8 cellular contexts compared by ENCODE assay signal in the genomic region with DNA sequence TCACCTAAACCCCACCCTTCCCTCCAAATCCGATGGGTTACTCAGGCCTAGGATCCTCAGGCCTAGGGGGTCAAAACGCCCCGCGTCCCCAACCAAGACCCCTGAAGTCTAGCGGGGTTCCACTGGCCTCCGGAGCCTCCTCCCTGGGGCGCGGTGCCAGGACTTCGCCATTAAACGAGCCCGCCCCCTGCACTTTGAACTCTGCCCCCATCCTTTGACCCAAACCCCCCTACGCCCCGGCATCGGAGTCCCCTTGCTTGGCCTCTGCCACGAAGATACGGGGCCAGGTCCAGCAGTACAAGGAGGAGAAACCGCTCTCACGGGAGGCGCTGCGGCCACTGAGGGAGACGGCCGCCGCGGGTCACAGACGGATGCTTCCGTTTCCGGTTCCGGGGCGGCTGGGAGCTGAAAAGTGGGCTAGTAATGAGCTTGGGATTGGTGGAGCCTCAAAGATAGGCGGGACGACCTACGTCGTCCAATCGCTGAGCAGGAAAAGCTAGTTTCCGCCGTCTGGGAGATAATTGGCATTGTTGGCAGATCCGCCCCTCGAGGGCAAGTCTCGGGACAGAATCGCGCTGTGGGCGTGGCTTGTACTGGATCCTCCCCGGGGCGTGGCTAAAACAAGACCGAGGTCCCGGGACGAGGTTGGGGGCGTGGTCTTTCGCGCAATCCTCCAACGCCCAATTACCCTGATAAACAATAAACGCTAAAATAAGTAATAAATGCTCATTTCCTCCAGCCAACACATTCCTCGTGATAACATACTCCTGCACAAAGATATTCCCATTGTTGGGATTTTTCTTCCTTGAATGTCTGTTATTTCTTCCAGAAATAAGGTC. TPM values are rescaled to one million over a fixed set of nuclear protein-coding genes. Genes with fewer than 3 reads are reported as not detected.
A peak's percentile ranks its signal among the peaks of the same experiment; 100 is the strongest.
DNase-seq lines count a peak whose midpoint lies in the region; ATAC-seq and TF ChIP-seq lines count a peak whose summit lies in the region.

No MANE protein-coding gene starts in this region.

- no peaks in the 10 kb centered on the region for H3K27me3 ChIP-seq in ascending aorta
- no peaks in the 10 kb centered on the region for H3K27me3 ChIP-seq in right atrium auricular region
- H3K27me3 ChIP-seq in prostate gland (replicated peaks; ENCODE audit: insufficient read depth): no peaks in the 10 kb centered on the region

- TF ChIP-seq POLR2A in prostate gland (IDR thresholded peaks at IDR 0.05): peak; percentile 89

- peak overlapping the region; percentile 96 for H3K4me3 Mint-ChIP-seq in T-helper 2 cell treated with Interferon-gamma antibody and Interleukin-4, amounts not matched to agents 5 μg/mL and 100 μg/mL, for 36 hours

- under 1% methylated on average over 53 of the region's 53 CpGs for WGBS in prostate gland
- under 1% methylated on average over 53 of the region's 53 CpGs for WGBS in urinary bladder

- H3K36me3 Mint-ChIP-seq in T-helper 2 cell treated with Interferon-gamma antibody and Interleukin-4, amounts not matched to agents 5 μg/mL and 100 μg/mL, for 36 hours (ENCODE audit: low read depth): peaks cover 15% of the 10 kb centered on the region

- H3K4me1 ChIP-seq in ascending aorta: peaks cover 6 to 10% of the 10 kb centered on the region in 2 donors
- H3K4me1 ChIP-seq in right atrium auricular region: peaks cover 0 to 18% of the 10 kb centered on the region in 2 donors
- H3K4me1 ChIP-seq in prostate gland (replicated peaks): peaks cover 3% of the 10 kb centered on the region
- H3K4me1 ChIP-seq in urinary bladder (ENCODE audit: insufficient read depth): no peaks in the 10 kb centered on the region

- peak overlapping the region; percentile 94 for H3K27ac Mint-ChIP-seq in T-helper 2 cell treated with Interferon-gamma antibody and Interleukin-4, amounts not matched to agents 5 μg/mL and 100 μg/mL, for 36 hours

- peak overlapping the region; percentile 83 to 86 for H3K4me3 ChIP-seq in ascending aorta
- H3K4me3 ChIP-seq in right atrium auricular region: peak overlapping the region; percentile 80 to 92
- peak overlapping the region; percentile 72 to 84 for H3K4me3 ChIP-seq in prostate gland
- H3K4me3 ChIP-seq in urinary bladder (ENCODE audit: low read depth, low read length): peak overlapping the region; percentile 66

- intact Hi-C loops in ascending aorta (cut with DNase I): loop anchor here (1.0 to 5.0 kb wide), 8 partner anchors 26 to 235 kb away; a partner anchor contains a TSS
- intact Hi-C loops in prostate gland (cut with DNase I): no loop called here

- peak overlapping the region; percentile 97 for H3K27ac ChIP-seq in ascending aorta
- peak overlapping the region; percentile 96 for H3K27ac ChIP-seq in right atrium auricular region
- H3K27ac ChIP-seq in prostate gland: peak overlapping the region; percentile 93 to 96
- peak overlapping the region; percentile 91 for H3K27ac ChIP-seq in urinary bladder (ENCODE audit: low read depth)

- no peaks in the 10 kb centered on the region for H3K9me3 Mint-ChIP-seq in T-helper 2 cell treated with Interferon-gamma antibody and Interleukin-4, amounts not matched to agents 5 μg/mL and 100 μg/mL, for 36 hours

- H3K9me3 ChIP-seq in ascending aorta (no peaks in the 10 kb centered on the region), right atrium auricular region (no peaks in the 10 kb centered on the region), prostate gland (no peaks in the 10 kb centered on the region)

- peaks cover 23% of the 10 kb centered on the region for H3K4me1 Mint-ChIP-seq in T-helper 2 cell treated with Interferon-gamma antibody and Interleukin-4, amounts not matched to agents 5 μg/mL and 100 μg/mL, for 36 hours (ENCODE audit: low read depth)

- no peaks in the 10 kb centered on the region for H3K27me3 Mint-ChIP-seq in T-helper 2 cell treated with Interferon-gamma antibody and Interleukin-4, amounts not matched to agents 5 μg/mL and 100 μg/mL, for 36 hours (ENCODE audit: low read depth)

- H3K36me3 ChIP-seq in ascending aorta: no peaks in the 10 kb centered on the region
- H3K36me3 ChIP-seq in right atrium auricular region: no peaks in the 10 kb centered on the region
- H3K36me3 ChIP-seq in prostate gland: no peaks in the 10 kb centered on the region
- no peaks in the 10 kb centered on the region for H3K36me3 ChIP-seq in urinary bladder (ENCODE audit: insufficient read depth)

- TF ChIP-seq CTCF in ascending aorta (IDR thresholded peaks at IDR 0.05) (no peak), right atrium auricular region (IDR thresholded peaks at IDR 0.05) (no peak), prostate gland (IDR thresholded peaks at IDR 0.05) (no peak)

- peak; percentile 98 to 100 for DNase-seq in NCI-H187 (lab: John Stamatoyannopoulos, UW)
- DNase-seq in T-helper 2 cell treated with Interferon-gamma antibody and Interleukin-4, amounts not matched to agents 5 μg/mL and 100 μg/mL, for 36 hours (ENCODE audit: low spot score): peak; percentile 99
- peak; percentile 99 to 100 for DNase-seq in ascending aorta (ENCODE audit: low spot score in 2 of 2)
- DNase-seq in right atrium auricular region (ENCODE audit: low spot score): peak; percentile 100
- DNase-seq in prostate gland (ENCODE audit: low spot score): peak; percentile 100

- peak; percentile 92 for ATAC-seq in GM18502 (IDR thresholded peaks at IDR 0.05; ENCODE audit: poor library complexity, unreplicated experiment)
- peak; percentile 93 for ATAC-seq in HG02943 (IDR thresholded peaks at IDR 0.05; ENCODE audit: low read depth, unreplicated experiment)

RNA-seq across cellular contexts. Expression of a gene that starts 5.7 kb away (rescaled TPM):
- total RNA-seq in ascending aorta: 3.0 TPM
- total RNA-seq in right atrium auricular region: 1 to 10 TPM; 1.7 to 4.2 TPM
- total RNA-seq in prostate gland: 1 to 10 TPM; 2.8 to 6.6 TPM
- total RNA-seq in urinary bladder: 6.8 TPM
- 4.3 TPM for polyA plus RNA-seq in urinary bladder

RNA-seq across cellular contexts. Expression of a gene that starts 26.9 kb away (rescaled TPM):
- total RNA-seq in ascending aorta (not detected), right atrium auricular region (1 to 10 TPM; 2.1 to 5.2 TPM), prostate gland (1 to 10 TPM; 5.9 to 9.0 TPM), urinary bladder (1.4 TPM)
- polyA plus RNA-seq in urinary bladder: 2.4 TPM

RNA-seq across cellular contexts. Expression of a gene that starts 49.8 kb away (rescaled TPM):
- total RNA-seq in ascending aorta: 9.8 TPM
- 1 to 10 TPM; 1.6 to 1.8 TPM for total RNA-seq in right atrium auricular region
- 10 to 100 TPM in 1 of 2 donors, 1 to 10 TPM in 1; 4.8 to 10.7 TPM for total RNA-seq in prostate gland
- total RNA-seq in urinary bladder: 5.1 TPM
- 4.4 TPM for polyA plus RNA-seq in urinary bladder

Comparison
In these comparisons a context has a peak if more than half of its experiments do, and no peak if none do; other contexts are left out.
1. Peak in every context shown above with its lines: DNase-seq, ATAC-seq, H3K4me3 ChIP-seq and H3K27ac ChIP-seq.